In genomic region chr1:153598309-153599172, GRCh38 we compare ENCODE assay signal across 9 cellular contexts. TPM values are rescaled to one million over a fixed set of nuclear protein-coding genes. Genes with fewer than 3 reads are reported as not detected.
A peak's percentile ranks its signal among the peaks of the same experiment; 100 is the strongest.
DNase-seq lines count a peak whose midpoint lies in the region; ATAC-seq and TF ChIP-seq lines count a peak whose summit lies in the region.
"Had no signal": no experiment of that assay in that cellular context is flagged by ENCODE, and none has a peak within 500 bp of the region (broad histone marks: within the 10 kb centered on the region; RNA-seq: fewer than 3 reads in every experiment).

No MANE protein-coding gene starts in this region.

- H3K4me1 ChIP-seq in uterus: no peaks in the 10 kb centered on the region
- H3K4me1 ChIP-seq: pancreas had no signal

- H3K4me3 ChIP-seq in astrocyte of the spinal cord (ENCODE audit: low read depth, low read length) (no peak overlapping the region), uterus (no peak overlapping the region)
- H3K4me3 ChIP-seq: pancreas had no signal

- POLR2A ChIA-PET in CD4-positive, alpha-beta T cell (lab: Charles Lee): interaction anchor here (1.0 kb wide), 1 partner anchor 165 kb away, joined by 3 read pairs; no protein-coding TSS in a partner anchor

- no peaks in the 10 kb centered on the region for H3K9me3 Mint-ChIP-seq in CD4-positive, alpha-beta T cell
- no peaks in the 10 kb centered on the region for H3K9me3 Mint-ChIP-seq in naive B cell

- no peak for TF ChIP-seq POLR2A in uterus (IDR thresholded peaks at IDR 0.05)

- intact Hi-C loops in CD4-positive, alpha-beta T cell (cut with DNase I, micrococcal nuclease): no loop called here
- intact Hi-C loops in uterus (cut with DNase I; ENCODE audit: low total_unique reads): no loop called here

- ATAC-seq in CD4-positive, alpha-beta T cell (ENCODE audit: poor library complexity): peak; percentile 58
- peak; percentile 98 for ATAC-seq in GM18861 (IDR thresholded peaks at IDR 0.05; ENCODE audit: unreplicated experiment)
- peak; percentile 94 for ATAC-seq in HG02885 (IDR thresholded peaks at IDR 0.05; ENCODE audit: poor library complexity, unreplicated experiment)
- ATAC-seq in naive B cell (ENCODE audit: low read depth in 2 of 2): peak; percentile 97 to 98

- DNase-seq in CD4-positive, alpha-beta T cell: no peak
- DNase-seq in NCI-H2081 treated with DMSO at 0.1 percent for 48 hours (lab: John Stamatoyannopoulos, UW): peak; percentile 25
- peak; percentile 66 for DNase-seq in astrocyte of the spinal cord (ENCODE audit: low read depth, low spot score)
- DNase-seq in naive B cell: peak; percentile 85
- DNase-seq in effector CD4-positive, alpha-beta T cell: no peak
- DNase-seq in uterus: no peak
- DNase-seq: pancreas had no signal

- CTCF ChIA-PET in CD4-positive, alpha-beta T cell (lab: Charles Lee): no interaction called here

- no peak overlapping the region for H3K27ac Mint-ChIP-seq in CD4-positive, alpha-beta T cell
- H3K27ac Mint-ChIP-seq in naive B cell: peak overlapping the region; percentile 96 to 100 (median 98)

- no peaks in the 10 kb centered on the region for H3K27me3 ChIP-seq in CD4-positive, alpha-beta T cell (ENCODE audit: control insufficient read depth, insufficient read depth, low read length)
- no peaks in the 10 kb centered on the region for H3K27me3 ChIP-seq in uterus
- H3K27me3 ChIP-seq: pancreas had no signal

- in situ Hi-C loops in astrocyte of the spinal cord (cut with HindIII; ENCODE audit: low sequenced_read_pairs): no loop called here

- TF ChIP-seq CTCF in CD4-positive, alpha-beta T cell (IDR thresholded peaks at IDR 0.05): no peak
- TF ChIP-seq CTCF in astrocyte of the spinal cord (IDR thresholded peaks at IDR 0.05; ENCODE audit: low read depth, low read length) (no peak), uterus (IDR thresholded peaks at IDR 0.05) (no peak)

- no peaks in the 10 kb centered on the region for H3K27me3 Mint-ChIP-seq in CD4-positive, alpha-beta T cell
- no peaks in the 10 kb centered on the region for H3K27me3 Mint-ChIP-seq in naive B cell

- H3K27ac ChIP-seq in CD4-positive, alpha-beta T cell (ENCODE audit: low read depth, low read length): no peak overlapping the region
- H3K27ac ChIP-seq in uterus: no peak overlapping the region
- H3K27ac ChIP-seq: pancreas had no signal

- no peaks in the 10 kb centered on the region for H3K9me3 ChIP-seq in CD4-positive, alpha-beta T cell (ENCODE audit: control insufficient read depth, low read length)
- no peaks in the 10 kb centered on the region for H3K9me3 ChIP-seq in uterus
- H3K9me3 ChIP-seq: pancreas had no signal

- no peaks in the 10 kb centered on the region for H3K36me3 Mint-ChIP-seq in CD4-positive, alpha-beta T cell (ENCODE audit: low read depth)
- H3K36me3 Mint-ChIP-seq in naive B cell: no peaks in the 10 kb centered on the region

- no peak overlapping the region for H3K4me3 Mint-ChIP-seq in CD4-positive, alpha-beta T cell
- peak overlapping the region in 7 of 8 donors; percentile 10 to 87 (median 76) for H3K4me3 Mint-ChIP-seq in naive B cell

- peaks cover 5% of the 10 kb centered on the region for H3K4me1 Mint-ChIP-seq in CD4-positive, alpha-beta T cell (ENCODE audit: low read depth)
- H3K4me1 Mint-ChIP-seq in naive B cell: peaks cover 22 to 58% (median 48%) of the 10 kb centered on the region in 3 donors

- no peaks in the 10 kb centered on the region for H3K36me3 ChIP-seq in uterus
- H3K36me3 ChIP-seq: pancreas had no signal

RNA-seq across cellular contexts. Expression of gene S100A16, which starts 14.4 kb away (rescaled TPM):
- not detected for total RNA-seq in CD4-positive, alpha-beta T cell
- polyA plus RNA-seq in naive B cell (ENCODE audit: low read depth in 6 of 6): not detected
- total RNA-seq in uterus: 100 to 1,000 TPM in 1 of 4 donors, 10 to 100 TPM in 3; 57.4 to 122 (median 72.1) TPM

RNA-seq across cellular contexts. Expression of gene S100A14, which starts 17.6 kb away (rescaled TPM):
- total RNA-seq in CD4-positive, alpha-beta T cell: not detected
- not detected for polyA plus RNA-seq in naive B cell (ENCODE audit: low read depth in 6 of 6)
- total RNA-seq in uterus: 1 to 10 TPM in 1 of 4 donors, under 1 TPM in 1, not detected in 2; 0.29 to 6.2 TPM

RNA-seq across cellular contexts. Expression of gene S100A13, which starts 28.8 kb away (rescaled TPM):
- total RNA-seq in CD4-positive, alpha-beta T cell: 1 to 10 TPM; 2.1 to 2.8 TPM
- polyA plus RNA-seq in naive B cell (ENCODE audit: low read depth in 6 of 6): 1 to 10 TPM in 4 of 6 donors, not detected in 2; 1.2 to 2.1 (median 1.6) TPM
- 100 to 1,000 TPM in 2 of 4 donors, 10 to 100 TPM in 2; 25.9 to 269 (median 126) TPM for total RNA-seq in uterus

RNA-seq across cellular contexts. Expression of gene S100A1, which starts 29.7 kb away (rescaled TPM):
- total RNA-seq in CD4-positive, alpha-beta T cell: not detected
- polyA plus RNA-seq in naive B cell (ENCODE audit: low read depth in 6 of 6): not detected
- 1 to 10 TPM in 1 of 4 donors, not detected in 3; 3.8 TPM for total RNA-seq in uterus

RNA-seq across cellular contexts. Expression of gene S100A2, which starts 32.9 kb away (rescaled TPM):
- total RNA-seq in CD4-positive, alpha-beta T cell: not detected
- polyA plus RNA-seq in naive B cell (ENCODE audit: low read depth in 6 of 6): not detected
- 1 to 10 TPM in 2 of 4 donors, not detected in 2; 2.1 to 2.7 TPM for total RNA-seq in uterus

Comparison
In these comparisons a context has a peak if more than half of its experiments do, and no peak if none do; other contexts are left out.
1. DNase-seq: peak in NCI-H2081 treated with DMSO at 0.1 percent for 48 hours (single experiment), astrocyte of the spinal cord (single experiment) and naive B cell (single experiment); none in CD4-positive, alpha-beta T cell (0 of 10), effector CD4-positive, alpha-beta T cell (single experiment) and uterus (0 of 2).
2. RNA of gene S100A16, which starts 14.4 kb away (total RNA-seq): 57.4 to 122 TPM in uterus; not detected in CD4-positive, alpha-beta T cell; every median in the first group is over 10 times any median in the second.
3. RNA of gene S100A13, which starts 28.8 kb away (total RNA-seq): 25.9 to 269 TPM in uterus; 2.1 to 2.8 TPM in CD4-positive, alpha-beta T cell; every median in the first group is over 4 times any median in the second.
4. Peak in every context shown above with its lines, with median percentiles within 50 percentile points of each other: ATAC-seq.